In genomic region chr12:57240069-57240921, GRCh38 we compare ENCODE assay signal across 8 cellular contexts. TPM values are rescaled to one million over a fixed set of nuclear protein-coding genes. Genes with fewer than 3 reads are reported as not detected.
DNase-seq lines count a peak whose midpoint lies in the region; ATAC-seq and TF ChIP-seq lines count a peak whose summit lies in the region.

No MANE protein-coding gene starts in this region.

- H3K9me3 ChIP-seq in testis = no peaks in the 10 kb centered on the region

- no peaks in the 10 kb centered on the region for H3K9me3 Mint-ChIP-seq in nephron

- H3K36me3 Mint-ChIP-seq in nephron (ENCODE audit: low read depth) = no peaks in the 10 kb centered on the region

- TF ChIP-seq CTCF in nephron (IDR thresholded peaks at IDR 0.05; ENCODE audit: unreplicated experiment in 3 of 3) (no peak), testis (IDR thresholded peaks at IDR 0.05) (no peak)

- 1 to 4% methylated on average over 29 to 72 of the region's 72 CpGs for WGBS in testis, 2 donors

- DNase-seq in C1 segment of cervical spinal cord (lab: John Stamatoyannopoulos, UW) (peak in 9 of 14 donors; percentile 9 to 90 (median 25)), HEK293T (ENCODE audit: extremely low spot score) (no peak), NCI-H82 (lab: John Stamatoyannopoulos, UW) (peak; percentile 87), activated T-cell treated with anti-CD3 and anti-CD28 coated beads for 24 hours (ENCODE audit: low read depth) (peak; percentile 56), testis (no peak)

- H3K27me3 Mint-ChIP-seq in nephron (ENCODE audit: low read depth) = peaks cover 99% of the 10 kb centered on the region

- H3K4me1 Mint-ChIP-seq in nephron = peaks cover 71% of the 10 kb centered on the region

- POLR2A ChIA-PET in HEK293T (lab: Yijun Ruan, JAX) = interaction anchor here (0.6 to 7.0 kb wide), 6 partner anchors 10 to 219 kb away, joined by 3 to 80 read pairs (median 4); partner anchors contain the start of genes INHBE and SHMT2

- peak overlapping the region; percentile 1 to 43 for H3K4me3 ChIP-seq in testis

- no peak for TF ChIP-seq POLR2A in testis (IDR thresholded peaks at IDR 0.05)

- H3K27ac Mint-ChIP-seq in nephron = peak overlapping the region in 1 of 3 experiments; percentile 43

- no peaks in the 10 kb centered on the region for H3K36me3 ChIP-seq in testis (ENCODE audit: low read depth, missing control alignments)

- CTCF ChIA-PET in HEK293T (lab: Yijun Ruan, JAX) = interaction anchor here (1.0 to 10.1 kb wide), 4 partner anchors 10 to 128 kb away, joined by 3 to 121 read pairs (median 10); partner anchors contain the start of gene SHMT2

- H3K4me1 ChIP-seq in testis = peaks cover 34% of the 10 kb centered on the region

- no peaks in the 10 kb centered on the region for H3K27me3 ChIP-seq in testis

- peak overlapping the region; percentile 75 to 79 (median 79) for H3K4me3 Mint-ChIP-seq in nephron

- no peak overlapping the region for H3K27ac ChIP-seq in testis

- ATAC-seq in esophagus mucosa = peak; percentile 35
- ATAC-seq in HG03378 (IDR thresholded peaks at IDR 0.05; ENCODE audit: unreplicated experiment) = no peak

- intact Hi-C loops in testis (cut with DNase I; ENCODE audit: low total_unique reads) = no loop called here

TF ChIP-seq in HEK293T, 16 proteins besides CTCF, POLR2A, EP300 and RAD21:
- no peak for TF ChIP-seq CTBP1 (IDR thresholded peaks at IDR 0.05; ENCODE audit: borderline replicate concordance)
- TF ChIP-seq L3MBTL2 (conservative IDR thresholded peaks at IDR 0.05) = peak; percentile 27
- no peak for TF ChIP-seq ARNT (IDR thresholded peaks at IDR 0.05)
TF ChIP-seq in HEK293T: peak in this region for 1.

RNA-seq across cellular contexts. Expression of gene STAC3, which starts 10.7 kb away (rescaled TPM):
- total RNA-seq in esophagus mucosa (1.1 TPM), testis (10 to 100 TPM in 1 of 2 donors, 1 to 10 TPM in 1; 5.0 to 12.0 TPM)
- 23.4 TPM for polyA plus RNA-seq in testis (ENCODE audit: insufficient read depth, low read depth, low replicate concordance)

RNA-seq across cellular contexts. Expression of gene SHMT2, which starts 10.8 kb away (rescaled TPM):
- total RNA-seq in esophagus mucosa (126 TPM), testis (10 to 100 TPM; 25.9 to 33.9 TPM)
- polyA plus RNA-seq in testis (ENCODE audit: insufficient read depth, low read depth, low replicate concordance) = 24.8 TPM

RNA-seq across cellular contexts. Expression of gene NXPH4, which starts 23.7 kb away (rescaled TPM):
- 6.7 TPM for total RNA-seq in esophagus mucosa
- total RNA-seq in testis = 1 to 10 TPM; 7.5 to 7.7 TPM
- polyA plus RNA-seq in testis (ENCODE audit: insufficient read depth, low read depth, low replicate concordance) = 1.8 TPM

Comparison
In these comparisons a context has a peak if more than half of its experiments do, and no peak if none do; other contexts are left out.
1. DNase-seq: peak in C1 segment of cervical spinal cord (9 of 14), NCI-H82 (single experiment) and activated T-cell treated with anti-CD3 and anti-CD28 coated beads for 24 hours (single experiment); none in HEK293T (single experiment) and testis (single experiment).